9 cellular contexts compared by ENCODE assay signal in the genomic region with DNA sequence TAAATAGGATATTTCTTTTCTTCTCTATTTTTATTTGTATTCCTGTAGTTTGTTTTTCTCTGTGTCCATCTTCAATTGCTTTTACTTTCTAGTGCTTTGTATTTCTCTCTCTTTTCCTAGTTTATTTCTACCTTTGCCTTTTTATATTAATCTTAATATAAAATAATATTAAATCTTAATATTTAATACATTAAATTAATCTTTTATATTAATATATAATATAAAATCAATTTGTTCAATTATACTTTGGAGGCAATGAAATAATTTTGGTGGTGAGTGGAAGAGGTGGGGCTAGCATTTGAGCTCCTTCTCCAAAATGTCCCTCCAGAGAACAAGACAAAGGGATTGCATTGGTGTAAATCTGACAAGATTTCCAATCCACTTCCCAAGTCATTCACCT. TPM values are rescaled to one million over a fixed set of nuclear protein-coding genes. Genes with fewer than 3 reads are reported as not detected.
"Had no signal": no experiment of that assay in that cellular context is flagged by ENCODE, and none has a peak within 500 bp of the region (broad histone marks: within the 10 kb centered on the region; RNA-seq: fewer than 3 reads in every experiment).

No MANE protein-coding gene starts in this region.

- H3K9me3 Mint-ChIP-seq: HFFc6, IgD-negative memory B cell had no signal

- ATAC-seq: HCT116, HepG2 had no signal

- H3K36me3 Mint-ChIP-seq: IgD-negative memory B cell had no signal

- DNase-seq: GM23248, GOT3, H7, HFFc6, KBM-7 had no signal

- H3K4me3 Mint-ChIP-seq: HFFc6, IgD-negative memory B cell had no signal

- FAIRE-seq: HepG2 had no signal

- H3K27ac Mint-ChIP-seq: HFFc6, IgD-negative memory B cell had no signal

RNA-seq across cellular contexts. Expression of a gene that starts 6.3 kb away (rescaled TPM):
- total RNA-seq: GM23248, H4, H7, HFFc6 had no signal
